Comparison of ENCODE assay signal across 8 cellular contexts in the genomic region with DNA sequence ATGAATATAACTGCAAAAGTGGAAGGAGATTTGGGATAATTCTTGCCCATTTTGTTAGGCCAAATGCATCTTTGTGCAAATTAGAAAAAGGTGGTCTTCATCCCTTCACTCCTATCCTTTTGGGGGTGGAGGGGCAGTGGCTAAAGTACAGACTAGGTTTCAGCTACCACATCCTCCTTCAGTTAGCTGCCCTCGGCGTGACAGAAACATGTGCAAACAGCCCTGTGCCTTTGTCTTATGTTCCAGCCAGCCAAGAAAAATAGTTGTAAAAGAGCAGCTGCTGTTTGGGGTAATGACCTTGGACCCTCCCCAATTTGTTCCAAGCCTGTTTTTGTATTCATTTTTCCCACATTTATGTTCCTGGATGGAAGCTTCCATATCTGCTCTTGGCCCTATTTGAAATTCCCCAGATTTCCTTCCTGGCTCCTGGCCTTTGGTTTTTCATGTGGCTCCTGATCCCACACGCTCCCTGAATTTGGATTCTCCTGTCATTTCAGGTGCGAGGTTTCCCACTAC. TPM values are rescaled to one million over a fixed set of nuclear protein-coding genes. Genes with fewer than 3 reads are reported as not detected.
DNase-seq lines count a peak whose midpoint lies in the region; ATAC-seq and TF ChIP-seq lines count a peak whose summit lies in the region.

No MANE protein-coding gene starts in this region.

- H3K27ac Mint-ChIP-seq in T-cell = peak overlapping the region; percentile 93 to 96
- peak overlapping the region; percentile 57 to 75 (median 70) for H3K27ac Mint-ChIP-seq in nephron

- CTCF ChIA-PET in T-cell (lab: Charles Lee) = interaction anchor here in 1 of 2 donors (0.5 kb wide), 1 partner anchor 194 kb away, joined by 3 read pairs; no protein-coding TSS in a partner anchor

- DNase-seq in DMS53 treated with DMSO at 0.1 percent for 48 hours (lab: John Stamatoyannopoulos, UW; ENCODE audit: unreplicated experiment) = peak; percentile 95
- peak; percentile 63 for DNase-seq in NCI-H146 treated with DMSO at 0.1 percent for 48 hours (lab: John Stamatoyannopoulos, UW; ENCODE audit: unreplicated experiment)
- DNase-seq in T-cell = no peak
- DNase-seq in kidney tubule cell (ENCODE audit: low spot score) = no peak
- DNase-seq in DMS114 treated with DMSO at 0.1 percent for 48 hours (lab: John Stamatoyannopoulos, UW; ENCODE audit: unreplicated experiment) = no peak
- DNase-seq in stimulated activated CD8-positive, alpha-beta memory T cell treated with anti-CD3 and anti-CD28 coated beads, Interleukin-4, amount 100 ng/mL, for 48 hours = no peak

- H3K4me3 Mint-ChIP-seq in T-cell (peak overlapping the region in 1 of 3 donors; percentile 75), nephron (no peak overlapping the region)

- H3K9me3 Mint-ChIP-seq in T-cell = no peaks in the 10 kb centered on the region
- H3K9me3 Mint-ChIP-seq in nephron = no peaks in the 10 kb centered on the region

- TF ChIP-seq CTCF in nephron (IDR thresholded peaks at IDR 0.05; ENCODE audit: unreplicated experiment in 3 of 3) = no peak

- no peaks in the 10 kb centered on the region for H3K36me3 Mint-ChIP-seq in T-cell
- H3K36me3 Mint-ChIP-seq in nephron (ENCODE audit: low read depth) = no peaks in the 10 kb centered on the region

- H3K27me3 Mint-ChIP-seq in T-cell (no peaks in the 10 kb centered on the region), nephron (ENCODE audit: low read depth) (no peaks in the 10 kb centered on the region)

- peaks cover 19 to 40% (median 33%) of the 10 kb centered on the region in 3 donors for H3K4me1 Mint-ChIP-seq in T-cell
- peaks cover 15% of the 10 kb centered on the region for H3K4me1 Mint-ChIP-seq in nephron

- POLR2A ChIA-PET in T-cell (lab: Charles Lee) = no interaction called here

- no peak for ATAC-seq in T-cell (replicated peaks in 1 of 4)
- no peak for ATAC-seq in GM18519 (IDR thresholded peaks at IDR 0.05; ENCODE audit: low FRiP score, unreplicated experiment)

RNA-seq across cellular contexts. Expression of gene LGALS8, which starts 8.3 kb away (rescaled TPM):
- total RNA-seq in T-cell = 100 to 1,000 TPM; 106 to 147 (median 124) TPM

Comparison
In these comparisons a context has a peak if more than half of its experiments do, and no peak if none do; other contexts are left out.
1. DNase-seq: peak in DMS53 treated with DMSO at 0.1 percent for 48 hours (single experiment) and NCI-H146 treated with DMSO at 0.1 percent for 48 hours (single experiment); none in T-cell (0 of 34), kidney tubule cell (single experiment), DMS114 treated with DMSO at 0.1 percent for 48 hours (single experiment) and stimulated activated CD8-positive, alpha-beta memory T cell treated with anti-CD3 and anti-CD28 coated beads, Interleukin-4, amount 100 ng/mL, for 48 hours (single experiment).